Comparison of ENCODE assay signal across 8 cellular contexts in genomic region chr4:185470503-185471195, GRCh38. TPM values are rescaled to one million over a fixed set of nuclear protein-coding genes. Genes with fewer than 3 reads are reported as not detected.
A peak's percentile ranks its signal among the peaks of the same experiment; 100 is the strongest.
DNase-seq lines count a peak whose midpoint lies in the region; ATAC-seq and TF ChIP-seq lines count a peak whose summit lies in the region.

No MANE protein-coding gene starts in this region.

- H3K36me3 Mint-ChIP-seq in Calu3 (ENCODE audit: insufficient read depth, unreplicated experiment): peaks cover 12% of the 10 kb centered on the region
- peaks cover 3% of the 10 kb centered on the region; the same call in 2 of the 3 replicates for H3K36me3 Mint-ChIP-seq in GM23338 (ENCODE audit: low read depth)
- no peaks in the 10 kb centered on the region for H3K36me3 Mint-ChIP-seq in activated naive CD8-positive, alpha-beta T cell treated with anti-CD3 and anti-CD28 coated beads for 36 hours

- H3K4me1 ChIP-seq in GM23338 (ENCODE audit: insufficient read depth) (peaks cover 10% of the 10 kb centered on the region; the same call in 1 of the 2 replicates), osteoblast (ENCODE audit: insufficient read depth, low read length) (peaks cover 21% of the 10 kb centered on the region)

- H3K4me3 ChIP-seq in GM23338 (peak overlapping the region; percentile 93), osteoblast (ENCODE audit: insufficient read depth, low read length) (peak overlapping the region; percentile 79)

- H3K79me2 ChIP-seq in GM23338 (replicated peaks; ENCODE audit: insufficient read depth) (no peaks in the 10 kb centered on the region), osteoblast (ENCODE audit: insufficient read depth, low read length) (no peaks in the 10 kb centered on the region)

- no peaks in the 10 kb centered on the region for H3K9me3 ChIP-seq in osteoblast (ENCODE audit: low read depth, low read length)

- H3K27me3 Mint-ChIP-seq in Calu3 (ENCODE audit: unreplicated experiment) (peaks cover 45% of the 10 kb centered on the region), GM23338 (ENCODE audit: insufficient read depth, low read depth, poor library complexity) (peaks cover 9% of the 10 kb centered on the region)
- peaks cover 31% of the 10 kb centered on the region for H3K27me3 Mint-ChIP-seq in activated naive CD8-positive, alpha-beta T cell treated with anti-CD3 and anti-CD28 coated beads for 36 hours

- H2AFZ ChIP-seq in GM23338 (peak overlapping the region; percentile 100), osteoblast (ENCODE audit: low read length) (peak overlapping the region; percentile 76)

- H3K4me1 Mint-ChIP-seq in Calu3 (ENCODE audit: low read depth, unreplicated experiment) (no peaks in the 10 kb centered on the region), GM23338 (peaks cover 15% of the 10 kb centered on the region)
- peaks cover 15% of the 10 kb centered on the region for H3K4me1 Mint-ChIP-seq in activated naive CD8-positive, alpha-beta T cell treated with anti-CD3 and anti-CD28 coated beads for 36 hours

- H3K27me3 ChIP-seq in GM23338 (ENCODE audit: insufficient read depth) (peaks cover 23% of the 10 kb centered on the region), osteoblast (ENCODE audit: insufficient read depth, low read length) (peaks cover 12% of the 10 kb centered on the region)

- H3K4me3 Mint-ChIP-seq in Calu3 (ENCODE audit: low read depth, unreplicated experiment): peak overlapping the region; percentile 68
- H3K4me3 Mint-ChIP-seq in GM23338: peak overlapping the region; percentile 88
- peak overlapping the region; percentile 78 for H3K4me3 Mint-ChIP-seq in activated naive CD8-positive, alpha-beta T cell treated with anti-CD3 and anti-CD28 coated beads for 36 hours

- H3K36me3 ChIP-seq in GM23338 (ENCODE audit: insufficient read depth) (no peaks in the 10 kb centered on the region), osteoblast (ENCODE audit: insufficient read depth, low read length) (no peaks in the 10 kb centered on the region)

- no peaks in the 10 kb centered on the region for H3F3A ChIP-seq in GM23338 (replicated peaks; ENCODE audit: low read depth)

- no peaks in the 10 kb centered on the region for H3K9me2 ChIP-seq in GM23338 (ENCODE audit: insufficient read depth)

- H3K27ac Mint-ChIP-seq in Calu3 (ENCODE audit: unreplicated experiment) (no peak overlapping the region), GM23338 (peak overlapping the region; percentile 30; the same call in 1 of the 2 replicates)
- no peak overlapping the region for H3K27ac Mint-ChIP-seq in activated naive CD8-positive, alpha-beta T cell treated with anti-CD3 and anti-CD28 coated beads for 36 hours

- peak; percentile 20 for ATAC-seq in GM23338

- H3K27ac ChIP-seq in GM23338 (ENCODE audit: low read depth): no peak overlapping the region
- peak overlapping the region; percentile 58 for H3K27ac ChIP-seq in osteoblast (ENCODE audit: low read depth, low read length)

- DNase-seq in Calu3 (peak; percentile 18), GM23338 (ENCODE audit: low spot score) (peak; percentile 41), NCI-H774 (lab: John Stamatoyannopoulos, UW) (peak; percentile 14), head of caudate nucleus (peak in 38 of 42 donors; percentile 7 to 73 (median 50)), osteoblast (ENCODE audit: insufficient read length, low spot score, missing footprints) (peak; percentile 91), KG1 (lab: John Stamatoyannopoulos, UW) (no peak), AML-193 (lab: John Stamatoyannopoulos, UW) (no peak)
- DNase-seq in activated naive CD8-positive, alpha-beta T cell treated with anti-CD3 and anti-CD28 coated beads for 36 hours: peak; percentile 22

- TF ChIP-seq CTCF in Calu3 (IDR thresholded peaks at IDR 0.05; ENCODE audit: unreplicated experiment) (no peak), GM23338 (conservative IDR thresholded peaks at IDR 0.05; ENCODE audit: low read depth in 2 of 2) (no peak), osteoblast (IDR thresholded peaks at IDR 0.05; ENCODE audit: extremely low read depth, low read depth, low read length) (no peak)

- H3K4me2 ChIP-seq in GM23338: peak overlapping the region; percentile 96
- peak overlapping the region; percentile 89 for H3K4me2 ChIP-seq in osteoblast (ENCODE audit: insufficient read depth, low read length)

- no peaks in the 10 kb centered on the region for H4K20me1 ChIP-seq in GM23338 (replicated peaks; ENCODE audit: insufficient read depth)
- H4K20me1 ChIP-seq in osteoblast (ENCODE audit: insufficient read depth, low read length): no peaks in the 10 kb centered on the region

- intact Hi-C loops in Calu3 (cut with micrococcal nuclease; ENCODE audit: unreplicated experiment): loop anchor here (1.0 kb wide), 1 partner anchor 127 kb away; no protein-coding TSS in a partner anchor
- intact Hi-C loops in head of caudate nucleus (cut with DNase I): loop anchor here (2.0 to 10.0 kb wide), 3 partner anchors 43 to 126 kb away; partner anchors contain the start of genes PDLIM3 and UFSP2

- H3K9me3 Mint-ChIP-seq in Calu3 (ENCODE audit: low read depth, unreplicated experiment): no peaks in the 10 kb centered on the region
- H3K9me3 Mint-ChIP-seq in GM23338: peaks cover 7% of the 10 kb centered on the region; the same call in 2 of the 3 replicates
- H3K9me3 Mint-ChIP-seq in activated naive CD8-positive, alpha-beta T cell treated with anti-CD3 and anti-CD28 coated beads for 36 hours: no peaks in the 10 kb centered on the region

- CTCF ChIA-PET in Calu3 (lab: Charles Lee): no interaction called here

- BruUV-seq in Calu3 (replicated peaks; lab: Mats Ljungman, UMichigan): no TSS peak

TF ChIP-seq in GM23338, 12 proteins besides CTCF, POLR2A, EP300 and RAD21 (continues in another document):
- TF ChIP-seq EZH2 (IDR thresholded peaks at IDR 0.05; ENCODE audit: low read depth, unreplicated experiment): no peak
- no peak for TF ChIP-seq JUNB (IDR thresholded peaks at IDR 0.05; ENCODE audit: unreplicated experiment)
- no peak for TF ChIP-seq NANOG (IDR thresholded peaks at IDR 0.05; ENCODE audit: borderline replicate concordance)
- no peak for TF ChIP-seq CREB1 (CRISPR knock-in tag; IDR thresholded peaks at IDR 0.05; ENCODE audit: low read depth)
- TF ChIP-seq REST (IDR thresholded peaks at IDR 0.05; ENCODE audit: unreplicated experiment): no peak
- TF ChIP-seq, protein P1, sequence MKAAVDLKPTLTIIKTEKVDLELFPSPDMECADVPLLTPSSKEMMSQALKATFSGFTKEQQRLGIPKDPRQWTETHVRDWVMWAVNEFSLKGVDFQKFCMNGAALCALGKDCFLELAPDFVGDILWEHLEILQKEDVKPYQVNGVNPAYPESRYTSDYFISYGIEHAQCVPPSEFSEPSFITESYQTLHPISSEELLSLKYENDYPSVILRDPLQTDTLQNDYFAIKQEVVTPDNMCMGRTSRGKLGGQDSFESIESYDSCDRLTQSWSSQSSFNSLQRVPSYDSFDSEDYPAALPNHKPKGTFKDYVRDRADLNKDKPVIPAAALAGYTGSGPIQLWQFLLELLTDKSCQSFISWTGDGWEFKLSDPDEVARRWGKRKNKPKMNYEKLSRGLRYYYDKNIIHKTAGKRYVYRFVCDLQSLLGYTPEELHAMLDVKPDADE (IDR thresholded peaks at IDR 0.05): no peak
- TF ChIP-seq STAT1 (IDR thresholded peaks at IDR 0.05; ENCODE audit: unreplicated experiment): no peak

RNA-seq across cellular contexts. Expression of gene CCDC110, which starts 0.9 kb away (rescaled TPM):
- total RNA-seq in Calu3 (2022) (not detected in 2 replicates), osteoblast (2.2 and 2.4 TPM in 2 replicates)
- total RNA-seq in GM23338 (2014; rRNA removed; shearing (Covaris generic)): 0.97 and 5.4 TPM in 2 replicates
- 3.9 and 6.7 TPM in 2 replicates for polyA plus RNA-seq in GM23338 (2016; fragmentation: Nextera tagmentation; extraction: Ambion mirVana)
- under 1 TPM; 0.18 to 0.19 TPM for total RNA-seq in activated naive CD8-positive, alpha-beta T cell treated with anti-CD3 and anti-CD28 coated beads for 36 hours

RNA-seq across cellular contexts. Expression of gene UFSP2, which starts 44.9 kb away (rescaled TPM):
- total RNA-seq in Calu3 (2022) (11.8 and 14.8 TPM in 2 replicates), osteoblast (43.4 and 54.2 TPM in 2 replicates)
- 29.0 and 30.7 TPM in 2 replicates for total RNA-seq in GM23338 (2014; rRNA removed; shearing (Covaris generic))
- 53.0 and 55.9 TPM in 2 replicates for polyA plus RNA-seq in GM23338 (2016; fragmentation: Nextera tagmentation; extraction: Ambion mirVana)
- 10 to 100 TPM; 25.6 to 27.2 TPM for total RNA-seq in activated naive CD8-positive, alpha-beta T cell treated with anti-CD3 and anti-CD28 coated beads for 36 hours

Comparison
In these comparisons a context has a peak if more than half of its experiments do, and no peak if none do; other contexts are left out.
1. DNase-seq: peak in Calu3 (single experiment), GM23338 (single experiment), NCI-H774 (single experiment), activated naive CD8-positive, alpha-beta T cell treated with anti-CD3 and anti-CD28 coated beads for 36 hours (single experiment), head of caudate nucleus (38 of 42) and osteoblast (single experiment); none in KG1 (single experiment) and AML-193 (0 of 2).
2. Peak in every context shown above with its lines, with median percentiles within 50 percentile points of each other: H3K4me3 Mint-ChIP-seq.